14 cellular contexts compared by ENCODE assay signal in genomic region chr4:26788341-26788733, GRCh38.
DNase-seq lines count a peak whose midpoint lies in the region; ATAC-seq and TF ChIP-seq lines count a peak whose summit lies in the region.
"Had no signal": no experiment of that assay in that cellular context is flagged by ENCODE, and none has a peak within 500 bp of the region (broad histone marks: within the 10 kb centered on the region; RNA-seq: fewer than 3 reads in every experiment).

No MANE protein-coding gene starts in this region.

- H3K27me3 ChIP-seq in heart left ventricle, result no peaks in the 10 kb centered on the region
- no peaks in the 10 kb centered on the region for H3K27me3 ChIP-seq in PC-9 (ENCODE audit: insufficient read depth, low read depth)
- H3K27me3 ChIP-seq in subcutaneous abdominal adipose tissue (ENCODE audit: control insufficient read depth in 5 of 5, insufficient read depth in 4 of 5, low read length in 5 of 5), result no peaks in the 10 kb centered on the region
- H3K27me3 ChIP-seq: tibial nerve had no signal

- H4K20me1 ChIP-seq in PC-9 (ENCODE audit: insufficient read depth), result no peaks in the 10 kb centered on the region

- ATAC-seq in heart left ventricle, result no peak
- ATAC-seq in Right ventricle myocardium inferior, result no peak
- peak; percentile 9 for ATAC-seq in left colon
- ATAC-seq in HG03139 (IDR thresholded peaks at IDR 0.05; ENCODE audit: unreplicated experiment), result no peak
- no peak for ATAC-seq in GM21381 (IDR thresholded peaks at IDR 0.05; ENCODE audit: unreplicated experiment)

- CTCF ChIA-PET in PC-9 (lab: Charles Lee), result no interaction called here

- peaks cover 0 to 29% (median 18%) of the 10 kb centered on the region in 12 donors for H3K4me1 ChIP-seq in heart left ventricle
- peaks cover 20% of the 10 kb centered on the region for H3K4me1 ChIP-seq in PC-9 (replicated peaks; ENCODE audit: insufficient read depth)
- H3K4me1 ChIP-seq in subcutaneous abdominal adipose tissue (ENCODE audit: control insufficient read depth in 5 of 5, insufficient read depth in 5 of 5, low read length in 5 of 5), result peaks cover 3 to 39% (median 15%) of the 10 kb centered on the region in 5 donors

- H2AFZ ChIP-seq in PC-9, result no peak overlapping the region
- H2AFZ ChIP-seq: GM23248 had no signal

- H3K79me2 ChIP-seq in PC-9 (ENCODE audit: low read depth), result no peaks in the 10 kb centered on the region

- H3K4me3 ChIP-seq in heart left ventricle (no peak overlapping the region), PC-9 (no peak overlapping the region), subcutaneous abdominal adipose tissue (ENCODE audit: low read depth in 1 of 5, low read length in 5 of 5) (peak overlapping the region in 3 of 5 donors; percentile 15 to 38 (median 32))
- H3K4me3 ChIP-seq: GM23248, tibial nerve had no signal

- TF ChIP-seq POLR2A in heart left ventricle (IDR thresholded peaks at IDR 0.05), result no peak

- no peak for TF ChIP-seq CTCF in heart left ventricle (IDR thresholded peaks at IDR 0.05)
- TF ChIP-seq CTCF in PC-9 (conservative IDR thresholded peaks at IDR 0.05), result no peak

- H3K9me2 ChIP-seq in PC-9 (ENCODE audit: insufficient read depth), result no peaks in the 10 kb centered on the region

- peak overlapping the region; percentile 56 for H3K4me2 ChIP-seq in PC-9

- H3K9me3 ChIP-seq in heart left ventricle (no peaks in the 10 kb centered on the region), PC-9 (ENCODE audit: insufficient read depth, low read depth) (no peaks in the 10 kb centered on the region), subcutaneous abdominal adipose tissue (ENCODE audit: control insufficient read depth in 5 of 5, low read length in 5 of 5) (no peaks in the 10 kb centered on the region)
- H3K9me3 ChIP-seq: tibial nerve had no signal

- H3K27ac ChIP-seq in heart left ventricle (peak overlapping the region in 8 of 12 donors; percentile 25 to 66 (median 56)), PC-9 (0 out of 2 replicates have a peak overlapping the region, but pooled peaks have one; percentile 33), subcutaneous abdominal adipose tissue (ENCODE audit: low read depth, low read length) (peak overlapping the region; percentile 37)
- H3K27ac ChIP-seq: GM23248, tibial nerve had no signal

- POLR2A ChIA-PET in PC-9 (lab: Charles Lee; ENCODE audit: unreplicated experiment), result interaction anchor here (0.5 kb wide), 1 partner anchor 376 kb away, joined by 3 read pairs; no protein-coding TSS in a partner anchor

- 0 out of 2 replicates have a peak, but pooled peaks cover 8% of the 10 kb centered on the region for H3F3A ChIP-seq in PC-9 (ENCODE audit: insufficient read depth, low read depth)

- WGBS in heart left ventricle, 4 donors, result 36 to 53% (median 47%) methylated on average over 1 of the region's 1 CpG

- DNase-seq in heart left ventricle (no peak), Right ventricle myocardium inferior (ENCODE audit: missing footprints) (no peak), PC-9 (no peak), left colon (no peak)
- DNase-seq in stimulated activated CD4-positive, alpha-beta T cell treated with anti-CD3 and anti-CD28 coated beads, Interleukin-4, amount 100 ng/mL, for 1 hour, result no peak
- DNase-seq: activated CD4-positive, CD25-positive, alpha-beta regulatory T cell treated with anti-CD3 and anti-CD28 coated beads, Interleukin-2, amount 50 U/mL, for 72 hours; cortex of kidney; GDM1; NCI-H446 treated with DMSO at 0.1 percent for 48 hours had no signal

- no peak overlapping the region for H3K9ac ChIP-seq in subcutaneous abdominal adipose tissue (ENCODE audit: low read length in 5 of 5)
- H3K9ac ChIP-seq: GM23248 had no signal

- intact Hi-C loops in heart left ventricle (cut with DNase I) (loop anchor here in 7 of 10 donors (5.0 to 10.0 kb wide), 6 partner anchors 74 to 226 kb away; partner anchors contain the start of gene STIM2 (in 1 of the 7)), Right ventricle myocardium inferior (cut with DNase I) (loop anchor here (5.0 kb wide), 1 partner anchor 224 kb away; no protein-coding TSS in a partner anchor), PC-9 (cut with micrococcal nuclease; ENCODE audit: unreplicated experiment) (no loop called here), left colon (cut with DNase I, micrococcal nuclease) (no loop called here)

- no peaks in the 10 kb centered on the region for H3K36me3 ChIP-seq in heart left ventricle
- no peaks in the 10 kb centered on the region for H3K36me3 ChIP-seq in PC-9 (ENCODE audit: low read depth)
- no peaks in the 10 kb centered on the region for H3K36me3 ChIP-seq in subcutaneous abdominal adipose tissue (ENCODE audit: control insufficient read depth in 5 of 5, insufficient read depth in 5 of 5, low read length in 5 of 5)

- BruUV-seq in PC-9 (replicated peaks; lab: Mats Ljungman, UMichigan), result no TSS peak

Comparison
In these comparisons a context has a peak if more than half of its experiments do, and no peak if none do; other contexts are left out.
1. H3K4me3 ChIP-seq: peak in subcutaneous abdominal adipose tissue (3 of 5); none in heart left ventricle (0 of 12) and PC-9 (single experiment).
2. intact Hi-C loops: an anchor here in heart left ventricle (5.0 to 10.0 kb wide) and Right ventricle myocardium inferior (5.0 kb wide); none called in PC-9 and left colon.
3. Peak in every context shown above with its lines, with median percentiles within 50 percentile points of each other: H3K27ac ChIP-seq.